In genomic region chr5:76718381-76718832, GRCh38 we compare ENCODE assay signal across 2 cellular contexts.
TF ChIP-seq lines count a peak whose summit lies in the region.

No MANE protein-coding gene starts in this region.

TF ChIP-seq in IMR-90, 13 proteins besides CTCF, POLR2A, EP300 and RAD21:
- TF ChIP-seq RCOR1 (IDR thresholded peaks at IDR 0.05; ENCODE audit: insufficient replicate concordance, low read length), result no peak
- TF ChIP-seq MAFK (IDR thresholded peaks at IDR 0.05; ENCODE audit: low read depth, low read length), result peak; percentile 70
- TF ChIP-seq CEBPB (IDR thresholded peaks at IDR 0.05; ENCODE audit: low read depth, low read length), result peak; percentile 46; the same call in 1 of the 2 replicates
- TF ChIP-seq BHLHE40 (IDR thresholded peaks at IDR 0.05; ENCODE audit: low read depth, low read length), result no peak

TF ChIP-seq in neural cell, 6 proteins besides CTCF, POLR2A, EP300 and RAD21:
- no peak for TF ChIP-seq SMC3 (conservative IDR thresholded peaks at IDR 0.05; ENCODE audit: poor library complexity)
- no peak for TF ChIP-seq MXI1 (conservative IDR thresholded peaks at IDR 0.05; ENCODE audit: poor library complexity, severe bottlenecking)
- TF ChIP-seq EZH2 (IDR thresholded peaks at IDR 0.05; ENCODE audit: borderline replicate concordance, insufficient read depth, low read length, poor library complexity, severe bottlenecking), result no peak
- TF ChIP-seq REST (IDR thresholded peaks at IDR 0.05; ENCODE audit: borderline replicate concordance), result no peak
- no peak for TF ChIP-seq POLR2AphosphoS5 (IDR thresholded peaks at IDR 0.05)
- no peak for TF ChIP-seq TAF1 (IDR thresholded peaks at IDR 0.05; ENCODE audit: low read depth)
